In the genomic region with DNA sequence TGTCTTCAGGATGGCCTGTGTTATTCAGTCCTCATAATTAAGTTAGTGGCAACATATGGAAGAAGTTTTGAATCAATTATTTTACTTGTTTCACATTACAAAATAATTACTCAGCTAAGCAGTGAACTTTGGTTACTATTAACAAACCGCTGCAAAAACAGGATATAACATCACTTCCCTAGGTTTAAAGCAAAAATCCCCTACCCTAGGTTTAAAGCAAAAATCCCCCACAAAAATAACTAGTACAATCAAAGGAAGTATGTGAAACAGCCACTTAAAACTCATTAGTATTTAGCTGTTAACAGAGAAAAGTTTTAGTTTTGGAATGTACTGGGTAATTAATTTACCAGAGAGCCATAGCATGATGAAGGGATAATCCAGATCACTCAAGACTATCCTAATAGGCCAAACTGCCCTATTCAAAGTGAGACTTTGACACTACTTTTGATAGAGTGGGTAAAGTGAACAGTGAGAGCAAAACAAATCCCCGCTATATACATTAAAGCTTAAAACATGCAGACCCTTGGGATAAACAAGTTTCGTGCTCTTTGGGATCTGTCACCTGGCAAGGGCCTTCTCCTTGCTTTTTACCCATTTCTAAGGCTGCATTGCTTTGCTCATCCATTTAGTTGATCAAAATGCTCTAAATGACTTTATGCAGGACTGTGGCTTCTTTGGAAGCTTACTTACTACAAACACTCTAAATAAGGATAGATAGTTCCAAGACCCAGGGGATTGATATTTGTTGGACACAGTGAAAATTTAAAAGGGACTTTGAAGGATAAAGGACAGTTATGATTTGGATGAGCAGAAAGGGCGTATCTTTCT, we compare ENCODE assay signal across 9 cellular contexts. TPM values are rescaled to one million over a fixed set of nuclear protein-coding genes. Genes with fewer than 3 reads are reported as not detected.
DNase-seq lines count a peak whose midpoint lies in the region; ATAC-seq and TF ChIP-seq lines count a peak whose summit lies in the region.
"Had no signal": no experiment of that assay in that cellular context is flagged by ENCODE, and none has a peak within 500 bp of the region (broad histone marks: within the 10 kb centered on the region; RNA-seq: fewer than 3 reads in every experiment).

No MANE protein-coding gene starts in this region.

- peaks cover 0 to 17% (median 0%) of the 10 kb centered on the region in 5 donors for H3K4me1 ChIP-seq in subcutaneous abdominal adipose tissue (ENCODE audit: control insufficient read depth in 5 of 5, insufficient read depth in 5 of 5, low read length in 5 of 5)
- no peaks in the 10 kb centered on the region for H3K4me1 ChIP-seq in HAP-1

- no peak overlapping the region for H3K4me3 ChIP-seq in subcutaneous abdominal adipose tissue (ENCODE audit: low read depth in 1 of 5, low read length in 5 of 5)
- no peak overlapping the region for H3K4me3 ChIP-seq in HAP-1

- peak overlapping the region; percentile 63 for H3K27ac ChIP-seq in subcutaneous abdominal adipose tissue (ENCODE audit: low read depth, low read length)

- H3K4me3 Mint-ChIP-seq in activated naive CD4-positive, alpha-beta T cell treated with anti-CD3 and anti-CD28 coated beads, Interleukin-2, amount 10 ng/mL, durations not matched to agents 7 days and 5 days, result peak overlapping the region; percentile 36
- peak overlapping the region; percentile 68 for H3K4me3 Mint-ChIP-seq in activated naive CD8-positive, alpha-beta T cell treated with anti-CD3 and anti-CD28 coated beads, Interleukin-2, amount 10 ng/mL, durations not matched to agents 7 days and 5 days
- H3K4me3 Mint-ChIP-seq in progenitor cell of endocrine pancreas (ENCODE audit: low read depth), result no peak overlapping the region

- in situ Hi-C loops in HAP-1 (cut with MboI; ENCODE audit: low sequenced_read_pairs), result no loop called here

- H3K36me3 ChIP-seq in subcutaneous abdominal adipose tissue (ENCODE audit: control insufficient read depth in 5 of 5, insufficient read depth in 5 of 5, low read length in 5 of 5), result no peaks in the 10 kb centered on the region
- no peaks in the 10 kb centered on the region for H3K36me3 ChIP-seq in HAP-1 (replicated peaks)

- POLR2A ChIA-PET in activated naive CD8-positive, alpha-beta T cell treated with anti-CD3 and anti-CD28 coated beads, Interleukin-2, amount 10 ng/mL, durations not matched to agents 7 days and 5 days (lab: Charles Lee), result interaction anchor here (0.6 to 3.0 kb wide), 13 partner anchors 9 to 1209 kb away, joined by 3 to 22 read pairs (median 5); a partner anchor contains a TSS

- peak overlapping the region; percentile 95 for H3K27ac Mint-ChIP-seq in activated naive CD4-positive, alpha-beta T cell treated with anti-CD3 and anti-CD28 coated beads, Interleukin-2, amount 10 ng/mL, durations not matched to agents 7 days and 5 days
- peak overlapping the region; percentile 88 for H3K27ac Mint-ChIP-seq in activated naive CD8-positive, alpha-beta T cell treated with anti-CD3 and anti-CD28 coated beads, Interleukin-2, amount 10 ng/mL, durations not matched to agents 7 days and 5 days
- no peak overlapping the region for H3K27ac Mint-ChIP-seq in progenitor cell of endocrine pancreas

- CTCF ChIA-PET in activated naive CD4-positive, alpha-beta T cell treated with anti-CD3 and anti-CD28 coated beads, Interleukin-2, amount 10 ng/mL, durations not matched to agents 7 days and 5 days (lab: Charles Lee), result no interaction called here

- peaks cover 0 to 2% (median 0%) of the 10 kb centered on the region in 5 donors for H3K27me3 ChIP-seq in subcutaneous abdominal adipose tissue (ENCODE audit: control insufficient read depth in 5 of 5, insufficient read depth in 4 of 5, low read length in 5 of 5)
- no peaks in the 10 kb centered on the region for H3K27me3 ChIP-seq in HAP-1 (ENCODE audit: low read depth)

- H3K9me3 ChIP-seq in subcutaneous abdominal adipose tissue (ENCODE audit: control insufficient read depth in 5 of 5, low read length in 5 of 5), result no peaks in the 10 kb centered on the region
- H3K9me3 ChIP-seq in HAP-1, result no peaks in the 10 kb centered on the region

- H3K27me3 Mint-ChIP-seq in activated naive CD4-positive, alpha-beta T cell treated with anti-CD3 and anti-CD28 coated beads, Interleukin-2, amount 10 ng/mL, durations not matched to agents 7 days and 5 days, result no peaks in the 10 kb centered on the region
- no peaks in the 10 kb centered on the region for H3K27me3 Mint-ChIP-seq in activated naive CD8-positive, alpha-beta T cell treated with anti-CD3 and anti-CD28 coated beads, Interleukin-2, amount 10 ng/mL, durations not matched to agents 7 days and 5 days
- H3K27me3 Mint-ChIP-seq in progenitor cell of endocrine pancreas, result no peaks in the 10 kb centered on the region

- peaks cover 8% of the 10 kb centered on the region for H3K9me3 Mint-ChIP-seq in activated naive CD4-positive, alpha-beta T cell treated with anti-CD3 and anti-CD28 coated beads, Interleukin-2, amount 10 ng/mL, durations not matched to agents 7 days and 5 days
- peaks cover 3% of the 10 kb centered on the region for H3K9me3 Mint-ChIP-seq in activated naive CD8-positive, alpha-beta T cell treated with anti-CD3 and anti-CD28 coated beads, Interleukin-2, amount 10 ng/mL, durations not matched to agents 7 days and 5 days
- peaks cover 10% of the 10 kb centered on the region for H3K9me3 Mint-ChIP-seq in progenitor cell of endocrine pancreas (ENCODE audit: low read depth)

- H3K36me3 Mint-ChIP-seq in activated naive CD4-positive, alpha-beta T cell treated with anti-CD3 and anti-CD28 coated beads, Interleukin-2, amount 10 ng/mL, durations not matched to agents 7 days and 5 days, result peaks cover 20% of the 10 kb centered on the region
- H3K36me3 Mint-ChIP-seq in activated naive CD8-positive, alpha-beta T cell treated with anti-CD3 and anti-CD28 coated beads, Interleukin-2, amount 10 ng/mL, durations not matched to agents 7 days and 5 days, result peaks cover 26% of the 10 kb centered on the region
- no peaks in the 10 kb centered on the region for H3K36me3 Mint-ChIP-seq in progenitor cell of endocrine pancreas (ENCODE audit: insufficient read depth)

- no peak overlapping the region for H3K9ac ChIP-seq in subcutaneous abdominal adipose tissue (ENCODE audit: low read length in 5 of 5)

- peaks cover 46% of the 10 kb centered on the region for H3K4me1 Mint-ChIP-seq in activated naive CD4-positive, alpha-beta T cell treated with anti-CD3 and anti-CD28 coated beads, Interleukin-2, amount 10 ng/mL, durations not matched to agents 7 days and 5 days
- H3K4me1 Mint-ChIP-seq in activated naive CD8-positive, alpha-beta T cell treated with anti-CD3 and anti-CD28 coated beads, Interleukin-2, amount 10 ng/mL, durations not matched to agents 7 days and 5 days, result peaks cover 38% of the 10 kb centered on the region
- no peaks in the 10 kb centered on the region for H3K4me1 Mint-ChIP-seq in progenitor cell of endocrine pancreas (ENCODE audit: low read depth)

- TF ChIP-seq CTCF in progenitor cell of endocrine pancreas (IDR thresholded peaks at IDR 0.05; ENCODE audit: unreplicated experiment), result no peak

- DNase-seq in activated naive CD4-positive, alpha-beta T cell treated with anti-CD3 and anti-CD28 coated beads, Interleukin-2, amount 10 ng/mL, durations not matched to agents 7 days and 5 days, result no peak
- no peak for DNase-seq in activated naive CD4-positive, alpha-beta T cell treated with anti-CD3 and anti-CD28 coated beads, Interleukin-2, amount 50 U/mL, for 16 hours
- no peak for DNase-seq in activated naive CD8-positive, alpha-beta T cell treated with anti-CD3 and anti-CD28 coated beads, Interleukin-2, amount 10 ng/mL, durations not matched to agents 7 days and 5 days
- no peak for DNase-seq in progenitor cell of endocrine pancreas (ENCODE audit: low spot score, unreplicated experiment)
- no peak for DNase-seq in HAP-1 (ENCODE audit: low spot score in 2 of 2)
- no peak for DNase-seq in NCI-H2107 (lab: John Stamatoyannopoulos, UW)

- peak; percentile 83 for ATAC-seq in HG03095 (IDR thresholded peaks at IDR 0.05; ENCODE audit: unreplicated experiment)
- peak; percentile 83 for ATAC-seq in activated naive CD8-positive, alpha-beta T cell treated with anti-CD3 and anti-CD28 coated beads, Interleukin-2, amount 10 ng/mL, durations not matched to agents 7 days and 5 days (ENCODE audit: low read depth)
- ATAC-seq: HepG2 had no signal

RNA-seq across cellular contexts. Expression of a gene that starts 36.4 kb away (rescaled TPM):
- 10 to 100 TPM; 56.1 to 59.4 TPM for total RNA-seq in activated naive CD8-positive, alpha-beta T cell treated with anti-CD3 and anti-CD28 coated beads, Interleukin-2, amount 10 ng/mL, durations not matched to agents 7 days and 5 days
- not detected in 2 replicates for total RNA-seq in progenitor cell of endocrine pancreas
- total RNA-seq: HepG2 had no signal

Comparison
In these comparisons a context has a peak if more than half of its experiments do, and no peak if none do; other contexts are left out.
1. RNA of a gene that starts 36.4 kb away (total RNA-seq): 56.1 to 59.4 TPM in activated naive CD8-positive, alpha-beta T cell treated with anti-CD3 and anti-CD28 coated beads, Interleukin-2, amount 10 ng/mL, durations not matched to agents 7 days and 5 days; not detected in progenitor cell of endocrine pancreas; every median in the first group is over 10 times any median in the second.